8 cellular contexts compared by ENCODE assay signal in the genomic region with DNA sequence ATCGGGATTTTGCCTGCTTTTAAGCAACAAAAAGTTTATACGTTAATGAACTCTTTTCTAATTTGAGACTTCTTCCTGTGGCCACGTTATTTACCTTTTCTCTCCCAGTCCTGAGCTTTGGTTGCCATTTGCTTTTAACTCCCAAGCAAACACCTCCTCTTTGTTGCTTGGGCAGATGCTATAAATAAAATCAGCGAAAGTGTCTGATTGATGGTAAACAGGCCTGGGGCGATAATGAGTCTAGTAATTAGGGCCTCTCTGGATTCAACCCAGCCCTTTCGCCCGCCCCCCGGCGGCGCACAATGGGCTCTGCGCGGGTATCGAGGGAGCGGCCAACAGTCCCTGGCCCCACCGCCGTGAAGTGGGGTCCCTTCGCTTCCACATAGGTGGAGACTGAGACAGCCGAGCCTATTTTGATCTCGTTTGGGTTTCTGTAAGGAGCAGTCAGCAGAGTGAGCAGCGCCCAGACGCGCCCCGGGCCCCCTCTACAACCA. TPM values are rescaled to one million over a fixed set of nuclear protein-coding genes. Genes with fewer than 3 reads are reported as not detected.
DNase-seq lines count a peak whose midpoint lies in the region; ATAC-seq lines count a peak whose summit lies in the region.

No MANE protein-coding gene starts in this region.

- H3K9me3 ChIP-seq in iPS-20b (ENCODE audit: insufficient read depth, low read depth, low read length) (no peaks in the 10 kb centered on the region), subcutaneous abdominal adipose tissue (ENCODE audit: control insufficient read depth in 5 of 5, low read length in 5 of 5) (peaks cover 0 to 2% (median 0%) of the 10 kb centered on the region in 5 donors)

- H3K27ac ChIP-seq in iPS-20b (ENCODE audit: low read length) = no peak overlapping the region
- no peak overlapping the region for H3K27ac ChIP-seq in subcutaneous abdominal adipose tissue (ENCODE audit: low read depth, low read length)

- H3K36me3 ChIP-seq in iPS-20b (ENCODE audit: insufficient read depth, low read depth, low read length) (no peaks in the 10 kb centered on the region), subcutaneous abdominal adipose tissue (ENCODE audit: control insufficient read depth in 5 of 5, insufficient read depth in 5 of 5, low read length in 5 of 5) (no peaks in the 10 kb centered on the region)

- ATAC-seq in GM21786 (IDR thresholded peaks at IDR 0.05; ENCODE audit: unreplicated experiment) = peak; percentile 16

- H3K4me1 ChIP-seq in iPS-20b (ENCODE audit: insufficient read depth, low read length) = no peaks in the 10 kb centered on the region
- H3K4me1 ChIP-seq in subcutaneous abdominal adipose tissue (ENCODE audit: control insufficient read depth in 5 of 5, insufficient read depth in 5 of 5, low read length in 5 of 5) = peaks cover 0 to 16% (median 16%) of the 10 kb centered on the region in 5 donors

- H3K9ac ChIP-seq in iPS-20b (ENCODE audit: low read depth, low read length) (peak overlapping the region; percentile 73; the same call in 1 of the 2 replicates), subcutaneous abdominal adipose tissue (ENCODE audit: low read length in 5 of 5) (no peak overlapping the region)

- H3K4me3 ChIP-seq in iPS-20b (ENCODE audit: low read length) = peak overlapping the region; percentile 80
- peak overlapping the region in 4 of 5 donors; percentile 79 to 92 (median 86) for H3K4me3 ChIP-seq in subcutaneous abdominal adipose tissue (ENCODE audit: low read depth in 1 of 5, low read length in 5 of 5)

- peaks cover 23% of the 10 kb centered on the region for H3K27me3 ChIP-seq in iPS-20b (ENCODE audit: insufficient read depth, low read length)
- peaks cover 0 to 10% (median 8%) of the 10 kb centered on the region in 5 donors for H3K27me3 ChIP-seq in subcutaneous abdominal adipose tissue (ENCODE audit: control insufficient read depth in 5 of 5, insufficient read depth in 4 of 5, low read length in 5 of 5)

- in situ Hi-C loops in G401 (cut with HindIII; ENCODE audit: low sequenced_read_pairs) = no loop called here

- DNase-seq in G401 (ENCODE audit: low spot score) = peak; percentile 48
- peak; percentile 83 for DNase-seq in NCI-H1092 treated with DMSO at 0.1 percent for 48 hours (lab: John Stamatoyannopoulos, UW)
- peak; percentile 7 for DNase-seq in activated naive CD4-positive, alpha-beta T cell treated with anti-CD3 and anti-CD28 coated beads, Interleukin-2, amount 50 U/mL, for 16 hours
- no peak for DNase-seq in NCI-H2196 treated with DMSO at 0.1 percent for 48 hours (lab: John Stamatoyannopoulos, UW; ENCODE audit: unreplicated experiment)
- DNase-seq in SIG-M5 (lab: John Stamatoyannopoulos, UW) = no peak

RNA-seq across cellular contexts. Expression of a gene that starts 0.8 kb away (rescaled TPM):
- 3.5 and 3.9 TPM in 2 replicates for total RNA-seq in G401 (2014; rRNA removed; shearing (Covaris generic))

RNA-seq across cellular contexts. Expression of a gene that starts 53.2 kb away (rescaled TPM):
- 39.8 and 56.9 TPM in 2 replicates for total RNA-seq in G401 (2014; rRNA removed; shearing (Covaris generic))

Comparison
In these comparisons a context has a peak if more than half of its experiments do, and no peak if none do; other contexts are left out.
1. DNase-seq: peak in G401 (single experiment), NCI-H1092 treated with DMSO at 0.1 percent for 48 hours (single experiment) and activated naive CD4-positive, alpha-beta T cell treated with anti-CD3 and anti-CD28 coated beads, Interleukin-2, amount 50 U/mL, for 16 hours (single experiment); none in NCI-H2196 treated with DMSO at 0.1 percent for 48 hours (single experiment) and SIG-M5 (single experiment).